In genomic region chr16:31436221-31437045, GRCh38 we compare ENCODE assay signal across 22 cellular contexts. TPM values are rescaled to one million over a fixed set of nuclear protein-coding genes. Genes with fewer than 3 reads are reported as not detected.
DNase-seq lines count a peak whose midpoint lies in the region; ATAC-seq and TF ChIP-seq lines count a peak whose summit lies in the region.
"Had no signal": no experiment of that assay in that cellular context is flagged by ENCODE, and none has a peak within 500 bp of the region (broad histone marks: within the 10 kb centered on the region; RNA-seq: fewer than 3 reads in every experiment).

No MANE protein-coding gene starts in this region.

- no peak overlapping the region for H2BK20ac ChIP-seq in IMR-90 (ENCODE audit: low read depth, low read length)

- H3K4ac ChIP-seq in IMR-90 (ENCODE audit: low read depth, low read length): no peak overlapping the region
- H3K4ac ChIP-seq in neuronal stem cell (ENCODE audit: low read length): no peak overlapping the region

- H3K36me3 ChIP-seq in IMR-90 (ENCODE audit: control insufficient read depth, insufficient read depth, low read length) (no peaks in the 10 kb centered on the region), endodermal cell (ENCODE audit: control insufficient read depth, insufficient read depth, low read length) (no peaks in the 10 kb centered on the region), neuronal stem cell (replicated peaks in 1 of 2; ENCODE audit: control insufficient read depth in 2 of 2, insufficient read depth in 2 of 2, low read length in 2 of 2) (no peaks in the 10 kb centered on the region)

- no peak overlapping the region for H2BK12ac ChIP-seq in neuronal stem cell (ENCODE audit: low read length)

- dilution Hi-C loops in IMR-90 (cut with HindIII; ENCODE audit: low sequenced_read_pairs, unreplicated experiment): no loop called here

- TF ChIP-seq CTCF in IMR-90 (conservative IDR thresholded peaks at IDR 0.05; ENCODE audit: low read depth, low read length) (no peak), endodermal cell (conservative IDR thresholded peaks at IDR 0.05) (no peak), omental fat pad (IDR thresholded peaks at IDR 0.05) (no peak)

- no peak overlapping the region for H3K4me2 ChIP-seq in IMR-90 (ENCODE audit: low read depth, low read length)
- no peak overlapping the region for H3K4me2 ChIP-seq in neuronal stem cell (ENCODE audit: insufficient read depth, low read length, poor library complexity, severe bottlenecking)

- H3K18ac ChIP-seq in IMR-90 (ENCODE audit: low read depth, low read length): no peak overlapping the region
- H3K18ac ChIP-seq in neuronal stem cell (ENCODE audit: low read length): peak overlapping the region; percentile 13

- TF ChIP-seq RAD21 in IMR-90 (IDR thresholded peaks at IDR 0.05; ENCODE audit: low read length): no peak

- in situ Hi-C loops in IMR-90 (cut with MboI; ENCODE audit: low sequenced_read_pairs): no loop called here

- WGBS in IMR-90 (ENCODE audit: extremely low coverage in 2 of 2, insufficient read length in 1 of 2), 2 experiments: 85% methylated on average over 22 of the region's 44 CpGs; no CpG with 5 or more reads in 1 of the 2 experiments
- WGBS in endodermal cell (ENCODE audit: insufficient coverage in 1 of 2, insufficient read length in 1 of 2), 2 experiments: 93 to 94% methylated on average over 35 to 44 of the region's 44 CpGs
- WGBS in neuronal stem cell (ENCODE audit: extremely low coverage in 2 of 2, insufficient read length in 2 of 2, insufficient replicate concordance in 1 of 2), 2 donors: no CpG with 5 or more reads among the region's 44 CpGs

- H3K4me1 ChIP-seq in IMR-90 (ENCODE audit: control insufficient read depth, insufficient read depth, low read length) (no peaks in the 10 kb centered on the region), endodermal cell (ENCODE audit: control insufficient read depth, insufficient read depth, low read length) (no peaks in the 10 kb centered on the region), neuronal stem cell (ENCODE audit: control insufficient read depth in 2 of 2, insufficient read depth in 1 of 2, low read depth in 1 of 2, low read length in 2 of 2) (no peaks in the 10 kb centered on the region)

- no peak for TF ChIP-seq POLR2A in IMR-90 (IDR thresholded peaks at IDR 0.05; ENCODE audit: low read depth, low read length)

- H2AFZ ChIP-seq in IMR-90 (replicated peaks; ENCODE audit: low read length, poor library complexity) (peak overlapping the region; percentile 13), neuronal stem cell (ENCODE audit: low read length) (peak overlapping the region; percentile 40)

- H3K23ac ChIP-seq in IMR-90 (ENCODE audit: low read depth, low read length) (no peak overlapping the region), neuronal stem cell (ENCODE audit: low read depth, low read length, poor library complexity) (no peak overlapping the region)

- CTCF ChIA-PET in IMR-90 (lab: Yijun Ruan, JAX): interaction anchor here (0.8 kb wide), 1 partner anchor 44 kb away, joined by 3 read pairs; the partner anchor contains the start of gene ITGAD

- H2BK120ac ChIP-seq in IMR-90 (ENCODE audit: low read depth, low read length) (no peak overlapping the region), neuronal stem cell (ENCODE audit: low read depth, low read length) (no peak overlapping the region)

- no peaks in the 10 kb centered on the region for H3K9me3 Mint-ChIP-seq in endodermal cell
- H3K9me3 Mint-ChIP-seq: CD8-positive, alpha-beta memory T cell; IgD-negative memory B cell had no signal

- H4K91ac ChIP-seq in IMR-90 (ENCODE audit: insufficient read depth, low read depth, low read length): no peak overlapping the region
- no peak overlapping the region for H4K91ac ChIP-seq in neuronal stem cell (ENCODE audit: low read depth, low read length, poor library complexity)

- BruUV-seq in IMR-90 (replicated peaks; lab: Mats Ljungman, UMichigan): no TSS peak

- H3K9me1 ChIP-seq in IMR-90 (ENCODE audit: insufficient read depth, low read length): no peaks in the 10 kb centered on the region

- H3K4me1 Mint-ChIP-seq in endodermal cell: peaks cover 5% of the 10 kb centered on the region

- H3K14ac ChIP-seq in IMR-90 (replicated peaks; ENCODE audit: low read depth, low read length) (no peak overlapping the region), neuronal stem cell (ENCODE audit: low read length) (peak overlapping the region; percentile 87)

- H3K27me3 ChIP-seq in IMR-90 (ENCODE audit: control insufficient read depth, insufficient read depth, low read length) (no peaks in the 10 kb centered on the region), endodermal cell (ENCODE audit: control insufficient read depth, insufficient read depth, low read length, poor library complexity, severe bottlenecking) (no peaks in the 10 kb centered on the region), neuronal stem cell (ENCODE audit: control insufficient read depth in 3 of 3, insufficient read depth in 3 of 3, low read depth in 1 of 3, low read length in 3 of 3) (no peaks in the 10 kb centered on the region)

- intact Hi-C loops in IMR-90 (cut with micrococcal nuclease): no loop called here

- ATAC-seq in IMR-90 (ENCODE audit: low read depth) (no peak), omental fat pad (ENCODE audit: low FRiP score) (no peak)

- peaks cover 12% of the 10 kb centered on the region for H3K27me3 Mint-ChIP-seq in endodermal cell (ENCODE audit: insufficient read depth)
- H3K27me3 Mint-ChIP-seq: CD8-positive, alpha-beta memory T cell had no signal

- H3K79me1 ChIP-seq in IMR-90 (ENCODE audit: low read depth in 1 of 2, low read length in 2 of 2) (no peaks in the 10 kb centered on the region), neuronal stem cell (ENCODE audit: low read depth, low read length) (no peaks in the 10 kb centered on the region)

- no peak overlapping the region for H2AK9ac ChIP-seq in IMR-90 (replicated peaks; ENCODE audit: low read depth, low read length, poor library complexity)

- H4K5ac ChIP-seq in IMR-90 (ENCODE audit: low read depth, low read length): no peak overlapping the region

- H3K9me3 ChIP-seq in IMR-90 (ENCODE audit: control insufficient read depth, insufficient read depth, low read length): no peaks in the 10 kb centered on the region
- H3K9me3 ChIP-seq in endodermal cell (ENCODE audit: control insufficient read depth, low read length): no peaks in the 10 kb centered on the region
- H3K9me3 ChIP-seq in neuronal stem cell (replicated peaks in 1 of 2; ENCODE audit: control insufficient read depth in 2 of 2, insufficient read depth in 1 of 2, low read depth in 1 of 2, low read length in 2 of 2): no peaks in the 10 kb centered on the region

- no peaks in the 10 kb centered on the region for H4K20me1 ChIP-seq in IMR-90 (ENCODE audit: insufficient read depth, low read length)

- DNase-seq in ELF-1 (ENCODE audit: low read depth, low spot score) (peak; percentile 18), IMR-90 (no peak), endodermal cell (peak; percentile 53), neuronal stem cell (ENCODE audit: low spot score) (no peak), omental fat pad (ENCODE audit: low spot score) (no peak), pons (ENCODE audit: low spot score) (no peak), ecto neural progenitor cell (ENCODE audit: low spot score) (no peak), nucleus accumbens (lab: John Stamatoyannopoulos, UW) (no peak)
- DNase-seq: CD8-positive, alpha-beta memory T cell; GF-D8; MV-4-11; NCI-H1105 treated with DMSO at 0.1 percent for 48 hours; NCI-H2029 treated with DMSO at 0.1 percent for 48 hours; NCI-H226; NCI-H510A treated with DMSO at 0.1 percent for 48 hours; NCI-H748 treated with DMSO at 0.1 percent for 48 hours had no signal

- no peak overlapping the region for H4K8ac ChIP-seq in IMR-90 (ENCODE audit: low read depth in 2 of 2, low read length in 2 of 2)
- no peak overlapping the region for H4K8ac ChIP-seq in neuronal stem cell (ENCODE audit: low read depth, low read length)

- POLR2A ChIA-PET in IMR-90 (lab: Charles Lee; ENCODE audit: unreplicated experiment): no interaction called here

- no peak overlapping the region for H2AK5ac ChIP-seq in IMR-90 (ENCODE audit: low read depth, low read length)
- peak overlapping the region; percentile 83 for H2AK5ac ChIP-seq in neuronal stem cell (ENCODE audit: low read depth, low read length)

- H2BK15ac ChIP-seq in IMR-90 (ENCODE audit: low read depth, low read length) (no peak overlapping the region), neuronal stem cell (ENCODE audit: low read length) (no peak overlapping the region)

- no peak overlapping the region for H3K4me3 Mint-ChIP-seq in endodermal cell
- H3K4me3 Mint-ChIP-seq: CD8-positive, alpha-beta memory T cell; IgD-negative memory B cell had no signal

- H3K27ac ChIP-seq in IMR-90 (ENCODE audit: insufficient read depth, low read length) (no peak overlapping the region), endodermal cell (ENCODE audit: low read depth, low read length) (no peak overlapping the region), neuronal stem cell (replicated peaks; ENCODE audit: low read length) (no peak overlapping the region)
- H3K27ac ChIP-seq: C4-2B had no signal

- no peak overlapping the region for H3K4me3 ChIP-seq in IMR-90 (ENCODE audit: insufficient read depth, low read depth, low read length)
- H3K4me3 ChIP-seq in endodermal cell (ENCODE audit: low read length): no peak overlapping the region
- H3K4me3 ChIP-seq in neuronal stem cell (ENCODE audit: low read length in 2 of 2): no peak overlapping the region

- H2BK5ac ChIP-seq in IMR-90 (ENCODE audit: low read depth, low read length, poor library complexity, severe bottlenecking): no peak overlapping the region
- H2BK5ac ChIP-seq in neuronal stem cell (ENCODE audit: low read length): peak overlapping the region; percentile 75

- no peak overlapping the region for H3K27ac Mint-ChIP-seq in endodermal cell
- H3K27ac Mint-ChIP-seq: IgD-negative memory B cell had no signal

- no peaks in the 10 kb centered on the region for H3K36me3 Mint-ChIP-seq in endodermal cell (ENCODE audit: low read depth)
- H3K36me3 Mint-ChIP-seq: CD8-positive, alpha-beta memory T cell; IgD-negative memory B cell had no signal

- H3K9ac ChIP-seq in IMR-90 (ENCODE audit: low read depth, low read length) (no peak overlapping the region), endodermal cell (ENCODE audit: extremely low read depth, low read length, poor library complexity, severe bottlenecking) (no peak overlapping the region), neuronal stem cell (ENCODE audit: low read depth, low read length, poor library complexity) (no peak overlapping the region)

- no peak overlapping the region for H3K56ac ChIP-seq in IMR-90 (ENCODE audit: extremely low read depth, insufficient read depth, low read length)

RNA-seq across cellular contexts. Expression of gene ZNF843, which starts 6.2 kb away (rescaled TPM):
- total RNA-seq in IMR-90 (2012; rRNA removed) (under 0.01 TPM in 2 replicates), endodermal cell (1 to 10 TPM in 1 of 2 donors, under 1 TPM in 1; 0.31 to 1.5 TPM), omental fat pad (1 to 10 TPM in 3 of 4 donors, under 1 TPM in 1; 0.36 to 2.2 (median 1.5) TPM)
- 0.13 and 0.27 TPM in 2 replicates for polyA plus RNA-seq in IMR-90 (2012; rRNA removed)
- 0.16 and 0.34 TPM in 2 replicates for polyA plus RNA-seq in IMR-90 (2012; cell fraction: cytosol; rRNA removed)
- polyA plus RNA-seq in IMR-90 (2012; cell fraction: nucleus; rRNA removed; ENCODE audit: low replicate concordance): 0.09 and 0.16 TPM in 2 replicates
- 1.00 TPM for polyA plus RNA-seq in endodermal cell (2013, experiment 1 of 2)
- polyA plus RNA-seq in endodermal cell (2013, experiment 2 of 2): 0.79 TPM
- polyA plus RNA-seq in neuronal stem cell (2013, experiment 1 of 2): 1.4 TPM
- 1.3 TPM for polyA plus RNA-seq in neuronal stem cell (2013, experiment 2 of 2)
- total RNA-seq: A172, Daoy, HT1080 had no signal
- polyA plus RNA-seq: IgD-negative memory B cell had no signal

RNA-seq across cellular contexts. Expression of gene COX6A2, which starts 8.3 kb away (rescaled TPM):
- not detected in 2 replicates for total RNA-seq in IMR-90 (2012; rRNA removed)
- polyA plus RNA-seq in IMR-90 (2012; rRNA removed): not detected in 2 replicates
- polyA plus RNA-seq in IMR-90 (2012; cell fraction: cytosol; rRNA removed): not detected in 2 replicates
- polyA plus RNA-seq in IMR-90 (2012; cell fraction: nucleus; rRNA removed; ENCODE audit: low replicate concordance): not detected in 2 replicates
- total RNA-seq in endodermal cell: not detected
- not detected for polyA plus RNA-seq in endodermal cell (2013, experiment 1 of 2)
- polyA plus RNA-seq in endodermal cell (2013, experiment 2 of 2): not detected
- not detected for polyA plus RNA-seq in neuronal stem cell (2013, experiment 1 of 2)
- 0.18 TPM for polyA plus RNA-seq in neuronal stem cell (2013, experiment 2 of 2)
- not detected for total RNA-seq in omental fat pad
- total RNA-seq: A172; CD8-positive, alpha-beta memory T cell; Daoy; HT1080; M059J had no signal
- polyA plus RNA-seq: CD8-positive, alpha-beta memory T cell; IgD-negative memory B cell had no signal

RNA-seq across cellular contexts. Expression of gene ARMC5, which starts 22.9 kb away (rescaled TPM):
- total RNA-seq in IMR-90 (2012; rRNA removed): 2.3 and 3.1 TPM in 2 replicates
- 7.5 and 10.2 TPM in 2 replicates for polyA plus RNA-seq in IMR-90 (2012; rRNA removed)
- polyA plus RNA-seq in IMR-90 (2012; cell fraction: cytosol; rRNA removed): 9.2 and 11.1 TPM in 2 replicates
- 37.2 and 59.8 TPM in 2 replicates for polyA plus RNA-seq in IMR-90 (2012; cell fraction: nucleus; rRNA removed; ENCODE audit: low replicate concordance)
- total RNA-seq in endodermal cell: 10 to 100 TPM in 1 of 2 donors, 1 to 10 TPM in 1; 9.4 to 12.1 TPM
- polyA plus RNA-seq in endodermal cell (2013, experiment 1 of 2): 8.5 TPM
- polyA plus RNA-seq in endodermal cell (2013, experiment 2 of 2): 8.5 TPM
- 6.0 TPM for polyA plus RNA-seq in neuronal stem cell (2013, experiment 1 of 2)
- 5.6 TPM for polyA plus RNA-seq in neuronal stem cell (2013, experiment 2 of 2)
- 10 to 100 TPM in 2 of 4 donors, 1 to 10 TPM in 2; 4.6 to 15.5 (median 10.0) TPM for total RNA-seq in omental fat pad

RNA-seq across cellular contexts. Expression of gene TGFB1I1, which starts 35.5 kb away (rescaled TPM):
- 24.9 and 30.0 TPM in 2 replicates for total RNA-seq in IMR-90 (2012; rRNA removed)
- polyA plus RNA-seq in IMR-90 (2012; rRNA removed): 118 and 128 TPM in 2 replicates
- polyA plus RNA-seq in IMR-90 (2012; cell fraction: cytosol; rRNA removed): 115 and 151 TPM in 2 replicates
- polyA plus RNA-seq in IMR-90 (2012; cell fraction: nucleus; rRNA removed; ENCODE audit: low replicate concordance): 210 and 556 TPM in 2 replicates
- total RNA-seq in endodermal cell: 1 to 10 TPM; 7.5 to 10.0 TPM
- 24.3 TPM for polyA plus RNA-seq in endodermal cell (2013, experiment 1 of 2)
- 20.8 TPM for polyA plus RNA-seq in endodermal cell (2013, experiment 2 of 2)
- 0.07 TPM for polyA plus RNA-seq in neuronal stem cell (2013, experiment 1 of 2)
- polyA plus RNA-seq in neuronal stem cell (2013, experiment 2 of 2): 0.21 TPM
- total RNA-seq in omental fat pad: 10 to 100 TPM; 16.1 to 33.7 (median 18.9) TPM
- polyA plus RNA-seq: CD8-positive, alpha-beta memory T cell had no signal

RNA-seq across cellular contexts. Expression of gene ITGAD, which starts 43.3 kb away (rescaled TPM):
- total RNA-seq in IMR-90 (2012; rRNA removed) (not detected in 2 replicates), endodermal cell (not detected), omental fat pad (under 1 TPM in 3 of 4 donors, not detected in 1; 0.28 to 0.47 (median 0.36) TPM)
- not detected in 2 replicates for polyA plus RNA-seq in IMR-90 (2012; rRNA removed)
- polyA plus RNA-seq in IMR-90 (2012; cell fraction: cytosol; rRNA removed): not detected in 2 replicates
- not detected in 2 replicates for polyA plus RNA-seq in IMR-90 (2012; cell fraction: nucleus; rRNA removed; ENCODE audit: low replicate concordance)
- polyA plus RNA-seq in endodermal cell (2013, experiment 1 of 2): not detected
- not detected for polyA plus RNA-seq in endodermal cell (2013, experiment 2 of 2)
- not detected for polyA plus RNA-seq in neuronal stem cell (2013, experiment 1 of 2)
- not detected for polyA plus RNA-seq in neuronal stem cell (2013, experiment 2 of 2)
- total RNA-seq: A172; CD8-positive, alpha-beta memory T cell; HT1080 had no signal
- polyA plus RNA-seq: IgD-negative memory B cell had no signal

Comparison
In these comparisons a context has a peak if more than half of its experiments do, and no peak if none do; other contexts are left out.
1. DNase-seq: peak in ELF-1 (single experiment) and endodermal cell (single experiment); none in IMR-90 (single experiment), neuronal stem cell (single experiment), omental fat pad (single experiment), pons (single experiment), ecto neural progenitor cell (single experiment) and nucleus accumbens (0 of 56).